31 cellular contexts compared by ENCODE assay signal in genomic region chr12:130788515-130788914, GRCh38. TPM values are rescaled to one million over a fixed set of nuclear protein-coding genes. Genes with fewer than 3 reads are reported as not detected.
A peak's percentile ranks its signal among the peaks of the same experiment; 100 is the strongest.
DNase-seq lines count a peak whose midpoint lies in the region; ATAC-seq, FAIRE-seq and TF ChIP-seq lines count a peak whose summit lies in the region.
"Had no signal": no experiment of that assay in that cellular context is flagged by ENCODE, and none has a peak within 500 bp of the region (broad histone marks: within the 10 kb centered on the region; RNA-seq: fewer than 3 reads in every experiment).

No MANE protein-coding gene starts in this region.

- H2AFZ ChIP-seq in GM23338: no peak overlapping the region
- H2AFZ ChIP-seq in astrocyte (ENCODE audit: low read depth, low read length): peak overlapping the region; percentile 56
- H2AFZ ChIP-seq in neuronal stem cell (ENCODE audit: low read length): peak overlapping the region; percentile 69
- no peak overlapping the region for H2AFZ ChIP-seq in SK-N-SH (ENCODE audit: low read depth)

- H3K4me2 ChIP-seq in GM23338 (peak overlapping the region; percentile 58), astrocyte (ENCODE audit: low read length) (peak overlapping the region; percentile 82), neuronal stem cell (ENCODE audit: insufficient read depth, low read length, poor library complexity, severe bottlenecking) (peak overlapping the region; percentile 65), SK-N-SH (no peak overlapping the region)
- H3K4me2 ChIP-seq: A549 had no signal

- DNase-seq in GM23338 (ENCODE audit: low spot score) (peak; percentile 62), astrocyte (ENCODE audit: low read depth) (no peak), neuronal stem cell (ENCODE audit: low spot score) (no peak), DMS79 (lab: John Stamatoyannopoulos, UW) (no peak), SK-N-SH (no peak)
- no peak for DNase-seq in central memory CD4-positive, alpha-beta T cell
- DNase-seq: activated CD4-positive, alpha-beta memory T cell treated with anti-CD3 and anti-CD28 coated beads, Interleukin-2, amount 10 ng/mL, durations not matched to agents 7 days and 5 days; activated CD4-positive, alpha-beta T cell treated with anti-CD3 and anti-CD28 coated beads for 1 hour; activated CD8-positive, alpha-beta memory T cell treated with anti-CD3 and anti-CD28 coated beads, Interleukin-2, amount 50 U/mL, for 4 hours; activated naive CD4-positive, alpha-beta T cell; body of pancreas; CD4-positive, alpha-beta memory T cell; Kasumi-1; midbrain; naive B cell; NCI-H1436; NCI-H226; NCI-H748 treated with DMSO at 0.1 percent for 48 hours; ovary; Peyer's patch; SHP77 treated with DMSO at 0.1 percent for 48 hours; substantia nigra; upper lobe of right lung had no signal

- H3K4ac ChIP-seq in neuronal stem cell (ENCODE audit: low read length): no peak overlapping the region

- no peaks in the 10 kb centered on the region for H4K20me1 ChIP-seq in GM23338 (replicated peaks; ENCODE audit: insufficient read depth)
- H4K20me1 ChIP-seq in astrocyte (ENCODE audit: insufficient read depth, low read length): no peaks in the 10 kb centered on the region
- H4K20me1 ChIP-seq in SK-N-SH (ENCODE audit: insufficient read depth): no peaks in the 10 kb centered on the region

- no peak for TF ChIP-seq EP300 in SK-N-SH (IDR thresholded peaks at IDR 0.05; ENCODE audit: borderline replicate concordance in 1 of 2, low read depth in 1 of 2, low read length in 1 of 2)

- H3K9me3 ChIP-seq in astrocyte (ENCODE audit: insufficient read depth, low read depth, low read length) (no peaks in the 10 kb centered on the region), iPS-18a (ENCODE audit: control insufficient read depth, low read depth, low read length) (peaks cover 8% of the 10 kb centered on the region), neuronal stem cell (replicated peaks in 1 of 2; ENCODE audit: control insufficient read depth in 2 of 2, insufficient read depth in 1 of 2, low read depth in 1 of 2, low read length in 2 of 2) (peaks cover 0 to 13% of the 10 kb centered on the region in 2 donors), SK-N-SH (peaks cover 8% of the 10 kb centered on the region; the same call in 1 of the 2 replicates)
- H3K9me3 ChIP-seq: body of pancreas, ovary, Peyer's patch, upper lobe of right lung had no signal

- POLR2A ChIA-PET in SK-N-SH (lab: Yijun Ruan, JAX): no interaction called here

- CTCF ChIA-PET in SK-N-SH (lab: Yijun Ruan, JAX): no interaction called here

- no CpG with 5 or more reads among the region's 21 CpGs for WGBS in neuronal stem cell (ENCODE audit: extremely low coverage in 2 of 2, insufficient read length in 2 of 2, insufficient replicate concordance in 1 of 2), 2 donors
- WGBS in SK-N-SH (ENCODE audit: low lambda C conversion rate): 97% methylated on average over 21 of the region's 21 CpGs

- no peak overlapping the region for H2AK5ac ChIP-seq in neuronal stem cell (ENCODE audit: low read depth, low read length)

- peaks cover 13% of the 10 kb centered on the region for H3K27me3 Mint-ChIP-seq in GM23338 (ENCODE audit: insufficient read depth, low read depth, poor library complexity)
- H3K27me3 Mint-ChIP-seq in astrocyte (ENCODE audit: low read depth, unreplicated experiment): no peaks in the 10 kb centered on the region
- H3K27me3 Mint-ChIP-seq: activated CD4-positive, alpha-beta memory T cell treated with anti-CD3 and anti-CD28 coated beads, Interleukin-2, amount 10 ng/mL, durations not matched to agents 7 days and 5 days; B cell; CD4-positive, alpha-beta memory T cell; naive B cell; stimulated activated memory B cell treated with anti-CD40 and anti-IgM and Interleukin-4, amounts not matched to agents 10 μg/mL and 1 μg/mL and 100 μg/mL, for 72 hours had no signal

- TF ChIP-seq CTCF in GM23338 (conservative IDR thresholded peaks at IDR 0.05; ENCODE audit: low read depth in 2 of 2): no peak
- no peak for TF ChIP-seq CTCF in astrocyte (IDR thresholded peaks at IDR 0.05; ENCODE audit: insufficient read depth, low read depth, low read length)
- TF ChIP-seq CTCF in SK-N-SH (IDR thresholded peaks at IDR 0.05): no peak

- FAIRE-seq in astrocyte (lab: Jason Lieb, UNC): no peak
- FAIRE-seq: A549, endothelial cell of umbilical vein, GM18507 had no signal

- no peak for TF ChIP-seq RAD21 in SK-N-SH (IDR thresholded peaks at IDR 0.05; ENCODE audit: low read length)

- ATAC-seq in GM23338: peak; percentile 56
- no peak for ATAC-seq in HG03139 (IDR thresholded peaks at IDR 0.05; ENCODE audit: unreplicated experiment)
- ATAC-seq: body of pancreas; HCT116; stimulated activated memory B cell treated with anti-CD40 and anti-IgM and Interleukin-4, amounts not matched to agents 10 μg/mL and 1 μg/mL and 100 μg/mL, for 72 hours; upper lobe of right lung had no signal

- H3K27ac ChIP-seq in GM23338 (ENCODE audit: low read depth) (peak overlapping the region; percentile 87), astrocyte (ENCODE audit: low read depth, low read length) (peak overlapping the region; percentile 33), iPS-18a (ENCODE audit: low read length) (no peak overlapping the region), neuronal stem cell (replicated peaks; ENCODE audit: low read length) (peak overlapping the region; percentile 33), SK-N-SH (ENCODE audit: low read depth in 2 of 2, low read length in 1 of 2) (no peak overlapping the region)
- H3K27ac ChIP-seq: A549, body of pancreas, ovary, Peyer's patch, upper lobe of right lung had no signal

- H3K9me2 ChIP-seq in GM23338 (ENCODE audit: insufficient read depth): no peaks in the 10 kb centered on the region
- H3K9me2 ChIP-seq in SK-N-SH: no peaks in the 10 kb centered on the region

- H3K36me3 Mint-ChIP-seq in GM23338 (ENCODE audit: low read depth) (peaks cover 19% of the 10 kb centered on the region), astrocyte (ENCODE audit: low read depth, unreplicated experiment) (peaks cover 17% of the 10 kb centered on the region)

- peak overlapping the region; percentile 68 for H3K18ac ChIP-seq in neuronal stem cell (ENCODE audit: low read length)

- no peaks in the 10 kb centered on the region for H3K79me1 ChIP-seq in neuronal stem cell (ENCODE audit: low read depth, low read length)

- H3K9me3 Mint-ChIP-seq in GM23338 (peaks cover 7% of the 10 kb centered on the region; the same call in 2 of the 3 replicates), astrocyte (ENCODE audit: unreplicated experiment) (peaks cover 5% of the 10 kb centered on the region)

- peak overlapping the region; percentile 59 for H3K4me3 Mint-ChIP-seq in GM23338
- H3K4me3 Mint-ChIP-seq in astrocyte (ENCODE audit: unreplicated experiment): no peak overlapping the region
- H3K4me3 Mint-ChIP-seq: activated CD4-positive, alpha-beta memory T cell treated with anti-CD3 and anti-CD28 coated beads, Interleukin-2, amount 10 ng/mL, durations not matched to agents 7 days and 5 days; B cell; CD4-positive, alpha-beta memory T cell; naive B cell; stimulated activated memory B cell treated with anti-CD40 and anti-IgM and Interleukin-4, amounts not matched to agents 10 μg/mL and 1 μg/mL and 100 μg/mL, for 72 hours had no signal

- no peak overlapping the region for H2BK15ac ChIP-seq in neuronal stem cell (ENCODE audit: low read length)

- H3K4me1 Mint-ChIP-seq in GM23338 (peaks cover 44% of the 10 kb centered on the region), astrocyte (ENCODE audit: low read depth, unreplicated experiment) (peaks cover 14% of the 10 kb centered on the region)
- H3K4me1 Mint-ChIP-seq: B cell; CD4-positive, alpha-beta memory T cell; stimulated activated memory B cell treated with anti-CD40 and anti-IgM and Interleukin-4, amounts not matched to agents 10 μg/mL and 1 μg/mL and 100 μg/mL, for 72 hours had no signal

- H3K36me3 ChIP-seq in GM23338 (ENCODE audit: insufficient read depth) (peaks cover 7% of the 10 kb centered on the region; the same call in 1 of the 2 replicates), astrocyte (ENCODE audit: insufficient read depth, low read length) (peaks cover 12% of the 10 kb centered on the region), iPS-18a (ENCODE audit: control insufficient read depth, low read depth, low read length) (peaks cover 5% of the 10 kb centered on the region), neuronal stem cell (replicated peaks in 1 of 2; ENCODE audit: control insufficient read depth in 2 of 2, insufficient read depth in 2 of 2, low read length in 2 of 2) (peaks cover 2 to 12% of the 10 kb centered on the region in 2 donors), SK-N-SH (replicated peaks in 1 of 2; ENCODE audit: control insufficient read depth in 1 of 2, insufficient read depth in 2 of 2, low read length in 1 of 2) (peaks cover 21 to 33% of the 10 kb centered on the region in 2 experiments)
- H3K36me3 ChIP-seq: ovary had no signal

- H3K4me3 ChIP-seq in GM23338 (peak overlapping the region; percentile 37), astrocyte (ENCODE audit: insufficient read depth, low read depth, low read length) (no peak overlapping the region), iPS-18a (ENCODE audit: low read length) (peak overlapping the region; percentile 39), neuronal stem cell (ENCODE audit: low read length in 2 of 2) (no peak overlapping the region), SK-N-SH (ENCODE audit: low read depth in 2 of 2, low read length in 1 of 2) (no peak overlapping the region)
- H3K4me3 ChIP-seq: A549, body of pancreas, ovary, Peyer's patch, upper lobe of right lung had no signal

- no peaks in the 10 kb centered on the region for H3K79me2 ChIP-seq in GM23338 (replicated peaks; ENCODE audit: insufficient read depth)
- no peaks in the 10 kb centered on the region for H3K79me2 ChIP-seq in astrocyte (ENCODE audit: insufficient read depth, low read length)
- no peaks in the 10 kb centered on the region for H3K79me2 ChIP-seq in SK-N-SH (ENCODE audit: insufficient read depth)

- H3K23ac ChIP-seq in neuronal stem cell (ENCODE audit: low read depth, low read length, poor library complexity): no peak overlapping the region

- no peak overlapping the region for H2BK5ac ChIP-seq in neuronal stem cell (ENCODE audit: low read length)

- H3F3A ChIP-seq in GM23338 (replicated peaks; ENCODE audit: low read depth) (no peaks in the 10 kb centered on the region), SK-N-SH (replicated peaks; ENCODE audit: insufficient read depth) (no peaks in the 10 kb centered on the region)

- no peak overlapping the region for H2BK120ac ChIP-seq in neuronal stem cell (ENCODE audit: low read depth, low read length)

- H3K27me3 ChIP-seq in GM23338 (ENCODE audit: insufficient read depth) (no peaks in the 10 kb centered on the region), astrocyte (ENCODE audit: insufficient read depth, low read length) (no peaks in the 10 kb centered on the region), iPS-18a (ENCODE audit: control insufficient read depth, insufficient read depth, low read length) (no peaks in the 10 kb centered on the region), neuronal stem cell (ENCODE audit: control insufficient read depth in 3 of 3, insufficient read depth in 3 of 3, low read depth in 1 of 3, low read length in 3 of 3) (no peaks in the 10 kb centered on the region), SK-N-SH (ENCODE audit: insufficient read depth) (no peaks in the 10 kb centered on the region)
- H3K27me3 ChIP-seq: body of pancreas, ovary, Peyer's patch, upper lobe of right lung had no signal

- H3K27ac Mint-ChIP-seq in GM23338 (0 out of 2 replicates have a peak overlapping the region, but pooled peaks have one; percentile 93), astrocyte (ENCODE audit: unreplicated experiment) (peak overlapping the region; percentile 69)
- H3K27ac Mint-ChIP-seq: activated CD4-positive, alpha-beta memory T cell treated with anti-CD3 and anti-CD28 coated beads, Interleukin-2, amount 10 ng/mL, durations not matched to agents 7 days and 5 days; B cell; CD4-positive, alpha-beta memory T cell; stimulated activated memory B cell treated with anti-CD40 and anti-IgM and Interleukin-4, amounts not matched to agents 10 μg/mL and 1 μg/mL and 100 μg/mL, for 72 hours had no signal

- H3K4me1 ChIP-seq in GM23338 (ENCODE audit: insufficient read depth) (peaks cover 56% of the 10 kb centered on the region), astrocyte (ENCODE audit: insufficient read depth, low read length) (peaks cover 12% of the 10 kb centered on the region), iPS-18a (ENCODE audit: control insufficient read depth, low read depth, low read length) (peaks cover 25% of the 10 kb centered on the region), neuronal stem cell (ENCODE audit: control insufficient read depth in 2 of 2, insufficient read depth in 1 of 2, low read depth in 1 of 2, low read length in 2 of 2) (peaks cover 19 to 41% of the 10 kb centered on the region in 2 donors), SK-N-SH (ENCODE audit: control insufficient read depth in 1 of 2, insufficient read depth in 2 of 2, low read depth in 1 of 2, low read length in 1 of 2) (no peaks in the 10 kb centered on the region)
- H3K4me1 ChIP-seq: A549, body of pancreas, Peyer's patch, upper lobe of right lung had no signal

- H4K8ac ChIP-seq in neuronal stem cell (ENCODE audit: low read depth, low read length): no peak overlapping the region

- H4K91ac ChIP-seq in neuronal stem cell (ENCODE audit: low read depth, low read length, poor library complexity): no peak overlapping the region

- H3K9ac ChIP-seq in astrocyte (ENCODE audit: low read length) (peak overlapping the region; percentile 67), iPS-18a (ENCODE audit: low read length) (peak overlapping the region; percentile 4), neuronal stem cell (ENCODE audit: low read depth, low read length, poor library complexity) (no peak overlapping the region), SK-N-SH (no peak overlapping the region)

- H2BK12ac ChIP-seq in neuronal stem cell (ENCODE audit: low read length): no peak overlapping the region

- H3K14ac ChIP-seq in neuronal stem cell (ENCODE audit: low read length): no peak overlapping the region

RNA-seq across cellular contexts. Expression of gene STX2, which starts 50.5 kb away (rescaled TPM):
- total RNA-seq in GM23338 (2014; rRNA removed; shearing (Covaris generic)): 23.9 and 35.4 TPM in 2 replicates
- polyA plus RNA-seq in GM23338 (2016; fragmentation: Nextera tagmentation; extraction: Ambion mirVana): 16.4 and 17.7 TPM in 2 replicates
- total RNA-seq in astrocyte: 30.5 and 33.0 TPM in 2 replicates
- 26.0 TPM for polyA plus RNA-seq in neuronal stem cell (2013, experiment 1 of 2)
- polyA plus RNA-seq in neuronal stem cell (2013, experiment 2 of 2): 28.0 TPM
- polyA plus RNA-seq in SK-N-SH (2012; rRNA removed): 25.1 and 31.7 TPM in 2 replicates
- polyA plus RNA-seq in SK-N-SH (2012; cell fraction: cytosol; rRNA removed): 30.9 and 36.8 TPM in 2 replicates
- 33.0 and 64.3 TPM in 2 replicates for polyA plus RNA-seq in SK-N-SH (2012; cell fraction: nucleus; rRNA removed)

Comparison
In these comparisons a context has a peak if more than half of its experiments do, and no peak if none do; other contexts are left out.
1. H2AFZ ChIP-seq: peak in astrocyte (single experiment) and neuronal stem cell (single experiment); none in GM23338 (single experiment) and SK-N-SH (single experiment).
2. H3K27ac ChIP-seq: peak in GM23338 (single experiment), astrocyte (single experiment) and neuronal stem cell (single experiment); none in iPS-18a (single experiment) and SK-N-SH (0 of 2).
3. H3K4me3 ChIP-seq: peak in GM23338 (single experiment) and iPS-18a (single experiment); none in astrocyte (single experiment), neuronal stem cell (0 of 2) and SK-N-SH (0 of 2).
4. H3K9ac ChIP-seq: peak in astrocyte (single experiment) and iPS-18a (single experiment); none in neuronal stem cell (single experiment) and SK-N-SH (single experiment).